ENCODE assay signal across 22 cellular contexts in genomic region chr14:31106768-31107167, GRCh38.
DNase-seq lines count a peak whose midpoint lies in the region; ATAC-seq and TF ChIP-seq lines count a peak whose summit lies in the region.
"Had no signal": no experiment of that assay in that cellular context is flagged by ENCODE, and none has a peak within 500 bp of the region (broad histone marks: within the 10 kb centered on the region; RNA-seq: fewer than 3 reads in every experiment).

No MANE protein-coding gene starts in this region.

- H3K36me3 ChIP-seq in A673 (ENCODE audit: insufficient read depth, low read length, poor library complexity, severe bottlenecking): peaks cover 78% of the 10 kb centered on the region
- H3K36me3 ChIP-seq in RWPE2 (ENCODE audit: low read depth): peaks cover 97% of the 10 kb centered on the region

- H3K36me3 Mint-ChIP-seq in Calu3 (ENCODE audit: insufficient read depth, unreplicated experiment): peaks cover 36% of the 10 kb centered on the region

- no peaks in the 10 kb centered on the region for H3K27me3 ChIP-seq in A673 (replicated peaks; ENCODE audit: insufficient read depth, low read depth, low read length, poor library complexity)
- H3K27me3 ChIP-seq in RWPE2 (ENCODE audit: insufficient read depth, poor library complexity, severe bottlenecking): no peaks in the 10 kb centered on the region
- H3K27me3 ChIP-seq: brain microvascular endothelial cell, dorsolateral prefrontal cortex, esophagus muscularis mucosa, tibial nerve had no signal

- H3K4me1 ChIP-seq in A673 (ENCODE audit: insufficient read depth, low read length, poor library complexity, severe bottlenecking) (no peaks in the 10 kb centered on the region), RWPE2 (ENCODE audit: insufficient read depth, poor library complexity, severe bottlenecking) (no peaks in the 10 kb centered on the region)
- H3K4me1 ChIP-seq: esophagus muscularis mucosa, parathyroid adenoma, tibial nerve had no signal

- CTCF ChIA-PET in A673 (lab: Charles Lee): no interaction called here
- CTCF ChIA-PET in Calu3 (lab: Charles Lee): no interaction called here

- H3K27ac ChIP-seq in A673 (ENCODE audit: low read depth, low read length, poor library complexity, severe bottlenecking) (no peak overlapping the region), RWPE2 (ENCODE audit: poor library complexity, severe bottlenecking) (no peak overlapping the region)
- H3K27ac ChIP-seq: brain microvascular endothelial cell, esophagus muscularis mucosa, parathyroid adenoma, skin epidermis, tibial nerve, WERI-Rb-1 had no signal

- no peaks in the 10 kb centered on the region for H3K4me1 Mint-ChIP-seq in Calu3 (ENCODE audit: low read depth, unreplicated experiment)

- no peak overlapping the region for H3K4me3 ChIP-seq in A673 (ENCODE audit: low read depth, low read length, poor library complexity, severe bottlenecking)
- H3K4me3 ChIP-seq in RWPE2 (ENCODE audit: severe bottlenecking): no peak overlapping the region
- H3K4me3 ChIP-seq: dorsolateral prefrontal cortex, esophagus muscularis mucosa, skin epidermis, tibial nerve had no signal

- H3K27me3 Mint-ChIP-seq in Calu3 (ENCODE audit: unreplicated experiment): no peaks in the 10 kb centered on the region

- H3K9me3 Mint-ChIP-seq in Calu3 (ENCODE audit: low read depth, unreplicated experiment): no peaks in the 10 kb centered on the region

- H3K27ac Mint-ChIP-seq in Calu3 (ENCODE audit: unreplicated experiment): no peak overlapping the region

- POLR2A ChIA-PET in A673 (lab: Charles Lee; ENCODE audit: low non-redundant PET): no interaction called here

- DNase-seq in A673 (ENCODE audit: low spot score) (no peak), Calu3 (no peak), RWPE2 (ENCODE audit: low spot score) (no peak), SIG-M5 treated with dmso at 0.1 percent for 504 hours (lab: John Stamatoyannopoulos, UW; ENCODE audit: unreplicated experiment) (no peak), NCI-H748 treated with DMSO at 0.1 percent for 48 hours (lab: John Stamatoyannopoulos, UW) (no peak)
- DNase-seq in stimulated activated CD4-positive, alpha-beta T cell treated with anti-CD3 and anti-CD28 coated beads, Interleukin-4, amount 100 ng/mL, for 24 hours: no peak
- DNase-seq: activated naive CD4-positive, alpha-beta T cell; AML-193; brain microvascular endothelial cell; dorsolateral prefrontal cortex; KBM-7; NCI-H1105 treated with DMSO at 0.1 percent for 48 hours; NCI-H2171; NCI-H82; T-helper 1 cell; WERI-Rb-1 had no signal

- TF ChIP-seq CTCF in A673 (conservative IDR thresholded peaks at IDR 0.05; ENCODE audit: low read depth, low read length): no peak
- TF ChIP-seq CTCF in Calu3 (IDR thresholded peaks at IDR 0.05; ENCODE audit: unreplicated experiment): no peak
- TF ChIP-seq CTCF in RWPE2 (IDR thresholded peaks at IDR 0.05; ENCODE audit: poor library complexity, severe bottlenecking): no peak

- BruUV-seq in A673 (replicated peaks; lab: Mats Ljungman, UMichigan): TSS peak; percentile 77
- BruUV-seq in Calu3 (replicated peaks; lab: Mats Ljungman, UMichigan): TSS peak; percentile 37

- H3K9me3 ChIP-seq in A673 (ENCODE audit: low read depth, low read length, poor library complexity, severe bottlenecking): no peaks in the 10 kb centered on the region
- no peaks in the 10 kb centered on the region for H3K9me3 ChIP-seq in RWPE2 (ENCODE audit: severe bottlenecking)
- H3K9me3 ChIP-seq: esophagus muscularis mucosa had no signal

- ATAC-seq in RWPE2 (ENCODE audit: low read depth): peak; percentile 64; the same call in 2 of the 3 replicates
- peak; percentile 42 for ATAC-seq in esophagus mucosa
- no peak for ATAC-seq in HG03280 (IDR thresholded peaks at IDR 0.05; ENCODE audit: unreplicated experiment)

- intact Hi-C loops in A673 (cut with micrococcal nuclease; ENCODE audit: unreplicated experiment) (no loop called here), Calu3 (cut with micrococcal nuclease; ENCODE audit: unreplicated experiment) (no loop called here)

- H3K4me3 Mint-ChIP-seq in Calu3 (ENCODE audit: low read depth, unreplicated experiment): no peak overlapping the region
